Comparison of ENCODE assay signal across 2 cellular contexts in the genomic region with DNA sequence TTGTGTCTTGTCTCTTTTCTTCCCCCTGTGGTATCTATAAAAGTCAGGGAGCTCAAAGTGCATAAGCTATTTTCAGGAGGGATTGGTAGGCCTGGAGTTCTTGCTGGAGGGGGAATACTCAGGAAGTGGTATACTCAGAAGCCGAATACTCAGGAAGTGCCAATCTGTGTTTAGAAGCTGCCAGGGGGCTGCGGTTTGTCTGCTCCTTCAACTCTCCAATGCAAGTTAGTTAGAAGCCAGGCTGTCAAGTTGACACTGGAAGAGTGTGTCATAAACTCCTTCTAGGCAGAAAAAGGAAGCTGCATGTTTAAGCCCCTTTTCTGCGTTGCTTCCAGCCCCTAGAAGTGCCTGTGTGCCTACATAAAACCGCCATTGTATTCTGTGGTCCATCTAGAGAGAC.
TF ChIP-seq lines count a peak whose summit lies in the region.

No MANE protein-coding gene starts in this region.

TF ChIP-seq in GM23338, 12 proteins besides CTCF, POLR2A, EP300 and RAD21 (continued from another document):
- no peak for TF ChIP-seq ZNF114 (CRISPR knock-in tag; IDR thresholded peaks at IDR 0.05)
- no peak for TF ChIP-seq CREB1 (CRISPR knock-in tag; IDR thresholded peaks at IDR 0.05; ENCODE audit: low read depth)

TF ChIP-seq in WTC11, 78 proteins besides CTCF, POLR2A, EP300 and RAD21 (continued from another document):
- TF ChIP-seq, protein P1, sequence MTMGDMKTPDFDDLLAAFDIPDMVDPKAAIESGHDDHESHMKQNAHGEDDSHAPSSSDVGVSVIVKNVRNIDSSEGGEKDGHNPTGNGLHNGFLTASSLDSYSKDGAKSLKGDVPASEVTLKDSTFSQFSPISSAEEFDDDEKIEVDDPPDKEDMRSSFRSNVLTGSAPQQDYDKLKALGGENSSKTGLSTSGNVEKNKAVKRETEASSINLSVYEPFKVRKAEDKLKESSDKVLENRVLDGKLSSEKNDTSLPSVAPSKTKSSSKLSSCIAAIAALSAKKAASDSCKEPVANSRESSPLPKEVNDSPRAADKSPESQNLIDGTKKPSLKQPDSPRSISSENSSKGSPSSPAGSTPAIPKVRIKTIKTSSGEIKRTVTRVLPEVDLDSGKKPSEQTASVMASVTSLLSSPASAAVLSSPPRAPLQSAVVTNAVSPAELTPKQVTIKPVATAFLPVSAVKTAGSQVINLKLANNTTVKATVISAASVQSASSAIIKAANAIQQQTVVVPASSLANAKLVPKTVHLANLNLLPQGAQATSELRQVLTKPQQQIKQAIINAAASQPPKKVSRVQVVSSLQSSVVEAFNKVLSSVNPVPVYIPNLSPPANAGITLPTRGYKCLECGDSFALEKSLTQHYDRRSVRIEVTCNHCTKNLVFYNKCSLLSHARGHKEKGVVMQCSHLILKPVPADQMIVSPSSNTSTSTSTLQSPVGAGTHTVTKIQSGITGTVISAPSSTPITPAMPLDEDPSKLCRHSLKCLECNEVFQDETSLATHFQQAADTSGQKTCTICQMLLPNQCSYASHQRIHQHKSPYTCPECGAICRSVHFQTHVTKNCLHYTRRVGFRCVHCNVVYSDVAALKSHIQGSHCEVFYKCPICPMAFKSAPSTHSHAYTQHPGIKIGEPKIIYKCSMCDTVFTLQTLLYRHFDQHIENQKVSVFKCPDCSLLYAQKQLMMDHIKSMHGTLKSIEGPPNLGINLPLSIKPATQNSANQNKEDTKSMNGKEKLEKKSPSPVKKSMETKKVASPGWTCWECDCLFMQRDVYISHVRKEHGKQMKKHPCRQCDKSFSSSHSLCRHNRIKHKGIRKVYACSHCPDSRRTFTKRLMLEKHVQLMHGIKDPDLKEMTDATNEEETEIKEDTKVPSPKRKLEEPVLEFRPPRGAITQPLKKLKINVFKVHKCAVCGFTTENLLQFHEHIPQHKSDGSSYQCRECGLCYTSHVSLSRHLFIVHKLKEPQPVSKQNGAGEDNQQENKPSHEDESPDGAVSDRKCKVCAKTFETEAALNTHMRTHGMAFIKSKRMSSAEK (CRISPR knock-in tag; IDR thresholded peaks at IDR 0.05; ENCODE audit: borderline replicate concordance), result no peak
- no peak for TF ChIP-seq SP1 (CRISPR knock-in tag; conservative IDR thresholded peaks at IDR 0.05)
TF ChIP-seq in WTC11: peak in this region for 0.
